1 cellular context compared by ENCODE assay signal in the genomic region with DNA sequence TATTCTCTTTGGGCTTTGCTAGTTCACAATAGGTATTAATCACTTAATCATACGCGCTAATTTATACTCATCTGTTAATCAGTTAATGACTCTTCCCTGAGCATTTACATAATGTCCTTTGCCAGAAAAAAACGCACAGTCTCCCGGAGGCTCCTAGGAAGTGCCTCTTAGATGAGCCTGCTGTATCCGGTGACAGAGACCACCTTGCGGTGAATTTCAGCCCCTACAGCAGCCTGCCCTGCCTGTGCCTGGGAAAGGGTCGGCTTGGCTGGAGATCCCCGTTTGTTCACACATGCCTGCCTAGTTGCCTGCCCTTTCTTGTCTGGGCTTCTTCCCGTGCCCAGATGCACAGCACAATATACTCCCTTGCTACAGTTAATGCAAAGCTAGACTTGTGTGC.
TF ChIP-seq lines count a peak whose summit lies in the region.

No MANE protein-coding gene starts in this region.

TF ChIP-seq in H1, 55 proteins besides CTCF, POLR2A, EP300 and RAD21 (continued from another document):
- TF ChIP-seq TAF7 (optimal IDR thresholded peaks at IDR 0.05; ENCODE audit: borderline replicate concordance, low read depth, low read length) (no peak), POLR2AphosphoS5 (IDR thresholded peaks at IDR 0.05; ENCODE audit: low read depth, low read length) (no peak), BACH1 (IDR thresholded peaks at IDR 0.05; ENCODE audit: low read length) (no peak), CBX5 (IDR thresholded peaks at IDR 0.05; ENCODE audit: low read depth, low read length) (no peak)
